ENCODE assay signal across 5 cellular contexts in the genomic region with DNA sequence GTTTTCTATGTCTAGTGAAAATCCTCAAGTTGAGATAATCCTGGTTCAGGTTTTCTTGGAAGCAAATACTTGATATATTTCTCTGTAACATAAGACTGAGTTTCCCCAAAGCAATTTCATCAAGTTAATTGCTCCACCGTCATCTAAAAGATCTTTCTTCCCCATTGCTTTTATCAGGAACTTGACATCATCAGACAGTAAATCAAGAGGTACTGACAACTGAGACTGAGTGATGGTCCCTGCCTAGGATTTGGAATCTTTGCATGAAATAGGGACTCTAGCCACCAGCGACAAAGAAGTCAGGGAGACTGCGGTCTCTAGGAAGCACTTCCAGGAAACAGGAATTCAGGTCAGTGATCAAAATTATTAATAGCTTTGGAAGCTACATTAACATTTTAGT.
TF ChIP-seq lines count a peak whose summit lies in the region.

No MANE protein-coding gene starts in this region.

TF ChIP-seq in SK-N-SH, 30 proteins besides CTCF, POLR2A, EP300 and RAD21 (continues in another document):
- TF ChIP-seq FOXJ3 (CRISPR knock-in tag; IDR thresholded peaks at IDR 0.05) = no peak
- TF ChIP-seq FOXM1 (IDR thresholded peaks at IDR 0.05; ENCODE audit: low read depth) = no peak
- no peak for TF ChIP-seq GABPA (IDR thresholded peaks at IDR 0.05; ENCODE audit: low read depth)
- TF ChIP-seq POLR2AphosphoS5 (IDR thresholded peaks at IDR 0.05; ENCODE audit: low read depth, low read length) = no peak
- TF ChIP-seq, protein P1, sequence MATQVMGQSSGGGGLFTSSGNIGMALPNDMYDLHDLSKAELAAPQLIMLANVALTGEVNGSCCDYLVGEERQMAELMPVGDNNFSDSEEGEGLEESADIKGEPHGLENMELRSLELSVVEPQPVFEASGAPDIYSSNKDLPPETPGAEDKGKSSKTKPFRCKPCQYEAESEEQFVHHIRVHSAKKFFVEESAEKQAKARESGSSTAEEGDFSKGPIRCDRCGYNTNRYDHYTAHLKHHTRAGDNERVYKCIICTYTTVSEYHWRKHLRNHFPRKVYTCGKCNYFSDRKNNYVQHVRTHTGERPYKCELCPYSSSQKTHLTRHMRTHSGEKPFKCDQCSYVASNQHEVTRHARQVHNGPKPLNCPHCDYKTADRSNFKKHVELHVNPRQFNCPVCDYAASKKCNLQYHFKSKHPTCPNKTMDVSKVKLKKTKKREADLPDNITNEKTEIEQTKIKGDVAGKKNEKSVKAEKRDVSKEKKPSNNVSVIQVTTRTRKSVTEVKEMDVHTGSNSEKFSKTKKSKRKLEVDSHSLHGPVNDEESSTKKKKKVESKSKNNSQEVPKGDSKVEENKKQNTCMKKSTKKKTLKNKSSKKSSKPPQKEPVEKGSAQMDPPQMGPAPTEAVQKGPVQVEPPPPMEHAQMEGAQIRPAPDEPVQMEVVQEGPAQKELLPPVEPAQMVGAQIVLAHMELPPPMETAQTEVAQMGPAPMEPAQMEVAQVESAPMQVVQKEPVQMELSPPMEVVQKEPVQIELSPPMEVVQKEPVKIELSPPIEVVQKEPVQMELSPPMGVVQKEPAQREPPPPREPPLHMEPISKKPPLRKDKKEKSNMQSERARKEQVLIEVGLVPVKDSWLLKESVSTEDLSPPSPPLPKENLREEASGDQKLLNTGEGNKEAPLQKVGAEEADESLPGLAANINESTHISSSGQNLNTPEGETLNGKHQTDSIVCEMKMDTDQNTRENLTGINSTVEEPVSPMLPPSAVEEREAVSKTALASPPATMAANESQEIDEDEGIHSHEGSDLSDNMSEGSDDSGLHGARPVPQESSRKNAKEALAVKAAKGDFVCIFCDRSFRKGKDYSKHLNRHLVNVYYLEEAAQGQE (IDR thresholded peaks at IDR 0.05; ENCODE audit: low read depth, low read length) = no peak

TF ChIP-seq in SK-N-SH treated with all-trans-retinoic acid at 6 μM for 48 hours, 23 proteins besides CTCF, POLR2A, EP300 and RAD21 (continues in another document):
- TF ChIP-seq, protein P2, sequence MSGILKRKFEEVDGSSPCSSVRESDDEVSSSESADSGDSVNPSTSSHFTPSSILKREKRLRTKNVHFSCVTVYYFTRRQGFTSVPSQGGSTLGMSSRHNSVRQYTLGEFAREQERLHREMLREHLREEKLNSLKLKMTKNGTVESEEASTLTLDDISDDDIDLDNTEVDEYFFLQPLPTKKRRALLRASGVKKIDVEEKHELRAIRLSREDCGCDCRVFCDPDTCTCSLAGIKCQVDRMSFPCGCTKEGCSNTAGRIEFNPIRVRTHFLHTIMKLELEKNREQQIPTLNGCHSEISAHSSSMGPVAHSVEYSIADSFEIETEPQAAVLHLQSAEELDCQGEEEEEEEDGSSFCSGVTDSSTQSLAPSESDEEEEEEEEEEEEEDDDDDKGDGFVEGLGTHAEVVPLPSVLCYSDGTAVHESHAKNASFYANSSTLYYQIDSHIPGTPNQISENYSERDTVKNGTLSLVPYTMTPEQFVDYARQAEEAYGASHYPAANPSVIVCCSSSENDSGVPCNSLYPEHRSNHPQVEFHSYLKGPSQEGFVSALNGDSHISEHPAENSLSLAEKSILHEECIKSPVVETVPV (CRISPR knock-in tag; IDR thresholded peaks at IDR 0.05) = no peak
- TF ChIP-seq, protein P3, sequence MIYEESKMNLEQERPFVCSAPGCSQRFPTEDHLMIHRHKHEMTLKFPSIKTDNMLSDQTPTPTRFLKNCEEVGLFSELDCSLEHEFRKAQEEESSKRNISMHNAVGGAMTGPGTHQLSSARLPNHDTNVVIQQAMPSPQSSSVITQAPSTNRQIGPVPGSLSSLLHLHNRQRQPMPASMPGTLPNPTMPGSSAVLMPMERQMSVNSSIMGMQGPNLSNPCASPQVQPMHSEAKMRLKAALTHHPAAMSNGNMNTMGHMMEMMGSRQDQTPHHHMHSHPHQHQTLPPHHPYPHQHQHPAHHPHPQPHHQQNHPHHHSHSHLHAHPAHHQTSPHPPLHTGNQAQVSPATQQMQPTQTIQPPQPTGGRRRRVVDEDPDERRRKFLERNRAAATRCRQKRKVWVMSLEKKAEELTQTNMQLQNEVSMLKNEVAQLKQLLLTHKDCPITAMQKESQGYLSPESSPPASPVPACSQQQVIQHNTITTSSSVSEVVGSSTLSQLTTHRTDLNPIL (CRISPR knock-in tag; IDR thresholded peaks at IDR 0.05; ENCODE audit: low read depth) = no peak
- TF ChIP-seq ISL1 (CRISPR knock-in tag; IDR thresholded peaks at IDR 0.05) (no peak), CSDC2 (CRISPR knock-in tag; IDR thresholded peaks at IDR 0.05) (no peak), ESRRG (CRISPR knock-in tag; IDR thresholded peaks at IDR 0.05) (no peak)

TF ChIP-seq in IMR-90, 13 proteins besides CTCF, POLR2A, EP300 and RAD21:
- no peak for TF ChIP-seq MXI1 (IDR thresholded peaks at IDR 0.05; ENCODE audit: borderline replicate concordance, low read depth, low read length)
- no peak for TF ChIP-seq FOS (IDR thresholded peaks at IDR 0.05; ENCODE audit: low read depth, low read length)
- no peak for TF ChIP-seq CHD1 (IDR thresholded peaks at IDR 0.05; ENCODE audit: low read depth, low read length)
- TF ChIP-seq, protein P4, sequence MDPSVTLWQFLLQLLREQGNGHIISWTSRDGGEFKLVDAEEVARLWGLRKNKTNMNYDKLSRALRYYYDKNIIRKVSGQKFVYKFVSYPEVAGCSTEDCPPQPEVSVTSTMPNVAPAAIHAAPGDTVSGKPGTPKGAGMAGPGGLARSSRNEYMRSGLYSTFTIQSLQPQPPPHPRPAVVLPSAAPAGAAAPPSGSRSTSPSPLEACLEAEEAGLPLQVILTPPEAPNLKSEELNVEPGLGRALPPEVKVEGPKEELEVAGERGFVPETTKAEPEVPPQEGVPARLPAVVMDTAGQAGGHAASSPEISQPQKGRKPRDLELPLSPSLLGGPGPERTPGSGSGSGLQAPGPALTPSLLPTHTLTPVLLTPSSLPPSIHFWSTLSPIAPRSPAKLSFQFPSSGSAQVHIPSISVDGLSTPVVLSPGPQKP (IDR thresholded peaks at IDR 0.05; ENCODE audit: borderline replicate concordance, low read depth, low read length) = no peak
- TF ChIP-seq, protein P5, sequence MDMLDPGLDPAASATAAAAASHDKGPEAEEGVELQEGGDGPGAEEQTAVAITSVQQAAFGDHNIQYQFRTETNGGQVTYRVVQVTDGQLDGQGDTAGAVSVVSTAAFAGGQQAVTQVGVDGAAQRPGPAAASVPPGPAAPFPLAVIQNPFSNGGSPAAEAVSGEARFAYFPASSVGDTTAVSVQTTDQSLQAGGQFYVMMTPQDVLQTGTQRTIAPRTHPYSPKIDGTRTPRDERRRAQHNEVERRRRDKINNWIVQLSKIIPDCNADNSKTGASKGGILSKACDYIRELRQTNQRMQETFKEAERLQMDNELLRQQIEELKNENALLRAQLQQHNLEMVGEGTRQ (IDR thresholded peaks at IDR 0.05; ENCODE audit: low read depth, low read length) = no peak
- TF ChIP-seq MAFK (IDR thresholded peaks at IDR 0.05; ENCODE audit: low read depth, low read length) = no peak
- no peak for TF ChIP-seq BHLHE40 (IDR thresholded peaks at IDR 0.05; ENCODE audit: low read depth, low read length)
- no peak for TF ChIP-seq SMC3 (IDR thresholded peaks at IDR 0.05; ENCODE audit: low read depth, low read length)

TF ChIP-seq in K562, 482 proteins besides CTCF, POLR2A, EP300 and RAD21 (continues in another document):
- TF ChIP-seq, protein P6, sequence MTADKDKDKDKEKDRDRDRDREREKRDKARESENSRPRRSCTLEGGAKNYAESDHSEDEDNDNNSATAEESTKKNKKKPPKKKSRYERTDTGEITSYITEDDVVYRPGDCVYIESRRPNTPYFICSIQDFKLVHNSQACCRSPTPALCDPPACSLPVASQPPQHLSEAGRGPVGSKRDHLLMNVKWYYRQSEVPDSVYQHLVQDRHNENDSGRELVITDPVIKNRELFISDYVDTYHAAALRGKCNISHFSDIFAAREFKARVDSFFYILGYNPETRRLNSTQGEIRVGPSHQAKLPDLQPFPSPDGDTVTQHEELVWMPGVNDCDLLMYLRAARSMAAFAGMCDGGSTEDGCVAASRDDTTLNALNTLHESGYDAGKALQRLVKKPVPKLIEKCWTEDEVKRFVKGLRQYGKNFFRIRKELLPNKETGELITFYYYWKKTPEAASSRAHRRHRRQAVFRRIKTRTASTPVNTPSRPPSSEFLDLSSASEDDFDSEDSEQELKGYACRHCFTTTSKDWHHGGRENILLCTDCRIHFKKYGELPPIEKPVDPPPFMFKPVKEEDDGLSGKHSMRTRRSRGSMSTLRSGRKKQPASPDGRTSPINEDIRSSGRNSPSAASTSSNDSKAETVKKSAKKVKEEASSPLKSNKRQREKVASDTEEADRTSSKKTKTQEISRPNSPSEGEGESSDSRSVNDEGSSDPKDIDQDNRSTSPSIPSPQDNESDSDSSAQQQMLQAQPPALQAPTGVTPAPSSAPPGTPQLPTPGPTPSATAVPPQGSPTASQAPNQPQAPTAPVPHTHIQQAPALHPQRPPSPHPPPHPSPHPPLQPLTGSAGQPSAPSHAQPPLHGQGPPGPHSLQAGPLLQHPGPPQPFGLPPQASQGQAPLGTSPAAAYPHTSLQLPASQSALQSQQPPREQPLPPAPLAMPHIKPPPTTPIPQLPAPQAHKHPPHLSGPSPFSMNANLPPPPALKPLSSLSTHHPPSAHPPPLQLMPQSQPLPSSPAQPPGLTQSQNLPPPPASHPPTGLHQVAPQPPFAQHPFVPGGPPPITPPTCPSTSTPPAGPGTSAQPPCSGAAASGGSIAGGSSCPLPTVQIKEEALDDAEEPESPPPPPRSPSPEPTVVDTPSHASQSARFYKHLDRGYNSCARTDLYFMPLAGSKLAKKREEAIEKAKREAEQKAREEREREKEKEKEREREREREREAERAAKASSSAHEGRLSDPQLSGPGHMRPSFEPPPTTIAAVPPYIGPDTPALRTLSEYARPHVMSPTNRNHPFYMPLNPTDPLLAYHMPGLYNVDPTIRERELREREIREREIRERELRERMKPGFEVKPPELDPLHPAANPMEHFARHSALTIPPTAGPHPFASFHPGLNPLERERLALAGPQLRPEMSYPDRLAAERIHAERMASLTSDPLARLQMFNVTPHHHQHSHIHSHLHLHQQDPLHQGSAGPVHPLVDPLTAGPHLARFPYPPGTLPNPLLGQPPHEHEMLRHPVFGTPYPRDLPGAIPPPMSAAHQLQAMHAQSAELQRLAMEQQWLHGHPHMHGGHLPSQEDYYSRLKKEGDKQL (CRISPR knock-in tag; IDR thresholded peaks at IDR 0.05; ENCODE audit: borderline replicate concordance) = no peak
- TF ChIP-seq, protein P7, sequence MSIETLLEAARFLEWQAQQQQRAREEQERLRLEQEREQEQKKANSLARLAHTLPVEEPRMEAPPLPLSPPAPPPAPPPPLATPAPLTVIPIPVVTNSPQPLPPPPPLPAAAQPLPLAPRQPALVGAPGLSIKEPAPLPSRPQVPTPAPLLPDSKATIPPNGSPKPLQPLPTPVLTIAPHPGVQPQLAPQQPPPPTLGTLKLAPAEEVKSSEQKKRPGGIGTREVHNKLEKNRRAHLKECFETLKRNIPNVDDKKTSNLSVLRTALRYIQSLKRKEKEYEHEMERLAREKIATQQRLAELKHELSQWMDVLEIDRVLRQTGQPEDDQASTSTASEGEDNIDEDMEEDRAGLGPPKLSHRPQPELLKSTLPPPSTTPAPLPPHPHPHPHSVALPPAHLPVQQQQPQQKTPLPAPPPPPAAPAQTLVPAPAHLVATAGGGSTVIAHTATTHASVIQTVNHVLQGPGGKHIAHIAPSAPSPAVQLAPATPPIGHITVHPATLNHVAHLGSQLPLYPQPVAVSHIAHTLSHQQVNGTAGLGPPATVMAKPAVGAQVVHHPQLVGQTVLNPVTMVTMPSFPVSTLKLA (conservative IDR thresholded peaks at IDR 0.05) = no peak

TF ChIP-seq in neural cell, 6 proteins besides CTCF, POLR2A, EP300 and RAD21:
- TF ChIP-seq MXI1 (conservative IDR thresholded peaks at IDR 0.05; ENCODE audit: poor library complexity, severe bottlenecking) (no peak), TAF1 (IDR thresholded peaks at IDR 0.05; ENCODE audit: low read depth) (no peak), SMC3 (conservative IDR thresholded peaks at IDR 0.05; ENCODE audit: poor library complexity) (no peak), EZH2 (IDR thresholded peaks at IDR 0.05; ENCODE audit: borderline replicate concordance, insufficient read depth, low read length, poor library complexity, severe bottlenecking) (no peak), POLR2AphosphoS5 (IDR thresholded peaks at IDR 0.05) (no peak)
- TF ChIP-seq, protein P1 (IDR thresholded peaks at IDR 0.05; ENCODE audit: borderline replicate concordance) = no peak
